8 cellular contexts compared by ENCODE assay signal in genomic region chr11:63573881-63574855, GRCh38. TPM values are rescaled to one million over a fixed set of nuclear protein-coding genes. Genes with fewer than 3 reads are reported as not detected.
DNase-seq lines count a peak whose midpoint lies in the region; ATAC-seq, FAIRE-seq and TF ChIP-seq lines count a peak whose summit lies in the region.

No MANE protein-coding gene starts in this region.

- H3K36me3 Mint-ChIP-seq in MCF 10A (ENCODE audit: insufficient read depth, unreplicated experiment): peaks cover 12% of the 10 kb centered on the region

- DNase-seq in ACHN (peak; percentile 78), GM12892 (ENCODE audit: insufficient read length) (no peak), NCI-H2227 (lab: John Stamatoyannopoulos, UW; ENCODE audit: unreplicated experiment) (peak; percentile 76), MCF 10A (ENCODE audit: unreplicated experiment) (peak; percentile 41), lower lobe of right lung (no peak), SKM-1 (lab: John Stamatoyannopoulos, UW; ENCODE audit: unreplicated experiment) (no peak), GOT3 (lab: John Stamatoyannopoulos, UW) (no peak)

- no peak for TF ChIP-seq POLR2A in GM12892 (IDR thresholded peaks at IDR 0.05; ENCODE audit: low read depth, low read length)

- H3K27ac ChIP-seq in lower lobe of right lung (peak overlapping the region; percentile 76), subcutaneous abdominal adipose tissue (ENCODE audit: low read depth, low read length) (peak overlapping the region; percentile 85)

- no peaks in the 10 kb centered on the region for H3K27me3 Mint-ChIP-seq in MCF 10A (ENCODE audit: insufficient read depth, unreplicated experiment)

- peak overlapping the region; percentile 63 for H3K4me3 Mint-ChIP-seq in MCF 10A (ENCODE audit: unreplicated experiment)

- CTCF ChIA-PET in MCF 10A (lab: Yijun Ruan, JAX): interaction anchor here (0.6 to 1.6 kb wide), 2 partner anchors 14 to 87 kb away, joined by 3 read pairs; no protein-coding TSS in a partner anchor

- no TSS peak for BruUV-seq in MCF 10A (replicated peaks; lab: Mats Ljungman, UMichigan)

- FAIRE-seq in GM12892 (lab: Jason Lieb, UNC): peak; percentile 97

- peaks cover 9% of the 10 kb centered on the region for H3K4me1 Mint-ChIP-seq in MCF 10A (ENCODE audit: insufficient read depth, unreplicated experiment)

- H3K9me3 Mint-ChIP-seq in MCF 10A (ENCODE audit: unreplicated experiment): peaks cover 8% of the 10 kb centered on the region

- peak; percentile 92 to 95 for ATAC-seq in lower lobe of right lung

- H3K36me3 ChIP-seq in lower lobe of right lung: no peaks in the 10 kb centered on the region
- peaks cover 4 to 25% (median 7%) of the 10 kb centered on the region in 5 donors for H3K36me3 ChIP-seq in subcutaneous abdominal adipose tissue (ENCODE audit: control insufficient read depth in 5 of 5, insufficient read depth in 5 of 5, low read length in 5 of 5)

- POLR2A ChIA-PET in MCF 10A (lab: Yijun Ruan, JAX): interaction anchor here (0.9 to 1.5 kb wide), 4 partner anchors 12 to 95 kb away, joined by 3 to 5 read pairs (median 3); no protein-coding TSS in a partner anchor

- intact Hi-C loops in MCF 10A (cut with micrococcal nuclease) (no loop called here), lower lobe of right lung (cut with DNase I) (no loop called here)

- H3K4me3 ChIP-seq in lower lobe of right lung (peak overlapping the region; percentile 37), subcutaneous abdominal adipose tissue (ENCODE audit: low read depth in 1 of 5, low read length in 5 of 5) (peak overlapping the region; percentile 8 to 59 (median 46))

- H3K27ac Mint-ChIP-seq in MCF 10A (ENCODE audit: low read depth, unreplicated experiment): peak overlapping the region; percentile 84

- H3K4me1 ChIP-seq in lower lobe of right lung: peaks cover 27% of the 10 kb centered on the region
- H3K4me1 ChIP-seq in subcutaneous abdominal adipose tissue (ENCODE audit: control insufficient read depth in 5 of 5, insufficient read depth in 5 of 5, low read length in 5 of 5): peaks cover 11 to 34% (median 31%) of the 10 kb centered on the region in 5 donors

- H3K9ac ChIP-seq in subcutaneous abdominal adipose tissue (ENCODE audit: low read length in 5 of 5): peak overlapping the region in 2 of 5 donors; percentile 6 to 23

- TF ChIP-seq CTCF in MCF 10A (IDR thresholded peaks at IDR 0.05; ENCODE audit: unreplicated experiment): no peak
- TF ChIP-seq CTCF in lower lobe of right lung (IDR thresholded peaks at IDR 0.05): peak; percentile 15

- in situ Hi-C loops in ACHN (cut with HindIII; ENCODE audit: low pct_ligation_motif_present, low pct_unique_long_range_greater_than_20kb, low sequenced_read_pairs): no loop called here

- no peaks in the 10 kb centered on the region for H3K27me3 ChIP-seq in lower lobe of right lung (ENCODE audit: low read depth)
- no peaks in the 10 kb centered on the region for H3K27me3 ChIP-seq in subcutaneous abdominal adipose tissue (ENCODE audit: control insufficient read depth in 5 of 5, insufficient read depth in 4 of 5, low read length in 5 of 5)

- H3K9me3 ChIP-seq in lower lobe of right lung: no peaks in the 10 kb centered on the region
- no peaks in the 10 kb centered on the region for H3K9me3 ChIP-seq in subcutaneous abdominal adipose tissue (ENCODE audit: control insufficient read depth in 5 of 5, low read length in 5 of 5)

RNA-seq across cellular contexts. Expression of gene PLAAT2, which starts 11.0 kb away (rescaled TPM):
- polyA plus RNA-seq in GM12892 (2012; ENCODE audit: missing spikeins): 13.2 TPM
- total RNA-seq in MCF 10A (2022) (0.58 TPM in 1 of 2 replicates, not detected in the other), lower lobe of right lung (2.9 TPM)

RNA-seq across cellular contexts. Expression of gene PLAAT4, which starts 37.6 kb away (rescaled TPM):
- polyA plus RNA-seq in GM12892 (2012; ENCODE audit: missing spikeins): 28.0 TPM
- total RNA-seq in MCF 10A (2022): 0.69 and 0.96 TPM in 2 replicates
- 150 TPM for total RNA-seq in lower lobe of right lung

RNA-seq across cellular contexts. Expression of gene PLAAT3, which starts 40.1 kb away (rescaled TPM):
- polyA plus RNA-seq in GM12892 (2012; ENCODE audit: missing spikeins): 8.1 TPM
- 3.6 and 3.9 TPM in 2 replicates for total RNA-seq in MCF 10A (2022)
- 81.9 TPM for total RNA-seq in lower lobe of right lung

Comparison
In these comparisons a context has a peak if more than half of its experiments do, and no peak if none do; other contexts are left out.
1. DNase-seq: peak in ACHN (single experiment), NCI-H2227 (single experiment) and MCF 10A (single experiment); none in GM12892 (single experiment), lower lobe of right lung (single experiment), SKM-1 (single experiment) and GOT3 (single experiment).
2. RNA of gene PLAAT4, which starts 37.6 kb away (total RNA-seq): 150 TPM in lower lobe of right lung (single experiment); 0.69 to 0.96 TPM in MCF 10A; every median in the first group is over 10 times any median in the second.
3. RNA of gene PLAAT3, which starts 40.1 kb away (total RNA-seq): 81.9 TPM in lower lobe of right lung (single experiment); 3.6 to 3.9 TPM in MCF 10A; every median in the first group is over 10 times any median in the second.